20 cellular contexts compared by ENCODE assay signal in genomic region chr15:53644681-53645080, GRCh38.
DNase-seq lines count a peak whose midpoint lies in the region; FAIRE-seq and TF ChIP-seq lines count a peak whose summit lies in the region.
"Had no signal": no experiment of that assay in that cellular context is flagged by ENCODE, and none has a peak within 500 bp of the region (broad histone marks: within the 10 kb centered on the region; RNA-seq: fewer than 3 reads in every experiment).

No MANE protein-coding gene starts in this region.

- H3K4me1 ChIP-seq in endodermal cell (ENCODE audit: control insufficient read depth, insufficient read depth, low read length) (no peaks in the 10 kb centered on the region), uterus (no peaks in the 10 kb centered on the region)
- H3K4me1 ChIP-seq: BE2C had no signal

- TF ChIP-seq POLR2A in uterus (IDR thresholded peaks at IDR 0.05), result no peak
- no peak for TF ChIP-seq POLR2A in H54 (IDR thresholded peaks at IDR 0.05; ENCODE audit: low read depth, low read length)

- 65 to 66% methylated on average over 6 of the region's 6 CpGs for WGBS in endodermal cell (ENCODE audit: insufficient coverage in 1 of 2, insufficient read length in 1 of 2), 2 experiments

- no peaks in the 10 kb centered on the region for H3K4me1 Mint-ChIP-seq in endodermal cell
- H3K4me1 Mint-ChIP-seq: T-helper 17 cell had no signal

- FAIRE-seq in urothelium cell line (lab: Jason Lieb, UNC) (no peak), H54 (lab: Jason Lieb, UNC) (no peak)

- H3K27ac ChIP-seq in endodermal cell (ENCODE audit: low read depth, low read length) (no peak overlapping the region), uterus (no peak overlapping the region)
- H3K27ac ChIP-seq: 22Rv1, RWPE1 had no signal

- no peaks in the 10 kb centered on the region for H3K9me3 Mint-ChIP-seq in endodermal cell
- H3K9me3 Mint-ChIP-seq: CD4-positive, alpha-beta T cell had no signal

- no peak overlapping the region for H3K9ac ChIP-seq in endodermal cell (ENCODE audit: extremely low read depth, low read length, poor library complexity, severe bottlenecking)

- H3K4me3 Mint-ChIP-seq in endodermal cell, result no peak overlapping the region
- H3K4me3 Mint-ChIP-seq: CD4-positive, alpha-beta T cell; T-helper 17 cell had no signal

- H3K36me3 Mint-ChIP-seq in endodermal cell (ENCODE audit: low read depth), result no peaks in the 10 kb centered on the region

- peak; percentile 76 for DNase-seq in COR-L47 (lab: John Stamatoyannopoulos, UW)
- peak; percentile 2 for DNase-seq in NCI-H146 treated with DMSO at 0.1 percent for 48 hours (lab: John Stamatoyannopoulos, UW; ENCODE audit: unreplicated experiment)
- DNase-seq in NCI-H345 treated with DMSO at 0.1 percent for 48 hours (lab: John Stamatoyannopoulos, UW; ENCODE audit: unreplicated experiment), result peak; percentile 38
- DNase-seq in endodermal cell, result peak; percentile 45
- DNase-seq in uterus, result no peak
- DNase-seq in urothelium cell line (ENCODE audit: low spot score), result no peak
- DNase-seq in putamen (ENCODE audit: low spot score), result no peak
- DNase-seq in H54 (ENCODE audit: insufficient read length, low spot score), result no peak
- DNase-seq: BE2C; Calu3; CD4-positive, alpha-beta T cell; DMS53; KBM-7; MV-4-11; NCI-H187; NCI-H524 treated with DMSO at 0.1 percent for 48 hours; PC-3; T-helper 17 cell had no signal

- no peak overlapping the region for H3K27ac Mint-ChIP-seq in endodermal cell
- H3K27ac Mint-ChIP-seq: CD4-positive, alpha-beta T cell; T-helper 17 cell had no signal

- H3K27me3 ChIP-seq in endodermal cell (ENCODE audit: control insufficient read depth, insufficient read depth, low read length, poor library complexity, severe bottlenecking), result no peaks in the 10 kb centered on the region
- no peaks in the 10 kb centered on the region for H3K27me3 ChIP-seq in uterus

- H3K36me3 ChIP-seq in endodermal cell (ENCODE audit: control insufficient read depth, insufficient read depth, low read length) (no peaks in the 10 kb centered on the region), uterus (no peaks in the 10 kb centered on the region)
- H3K36me3 ChIP-seq: BE2C had no signal

- H3K9me3 ChIP-seq in endodermal cell (ENCODE audit: control insufficient read depth, low read length) (no peaks in the 10 kb centered on the region), uterus (no peaks in the 10 kb centered on the region)
- H3K9me3 ChIP-seq: BE2C had no signal

- no peak overlapping the region for H3K4me3 ChIP-seq in endodermal cell (ENCODE audit: low read length)
- no peak overlapping the region for H3K4me3 ChIP-seq in uterus

- TF ChIP-seq CTCF in endodermal cell (conservative IDR thresholded peaks at IDR 0.05) (no peak), uterus (IDR thresholded peaks at IDR 0.05) (no peak)

- intact Hi-C loops in uterus (cut with DNase I; ENCODE audit: low total_unique reads), result no loop called here

- no peaks in the 10 kb centered on the region for H3K27me3 Mint-ChIP-seq in endodermal cell (ENCODE audit: insufficient read depth)
- H3K27me3 Mint-ChIP-seq: CD4-positive, alpha-beta T cell had no signal

Comparison
In these comparisons a context has a peak if more than half of its experiments do, and no peak if none do; other contexts are left out.
1. DNase-seq: peak in COR-L47 (single experiment), NCI-H146 treated with DMSO at 0.1 percent for 48 hours (single experiment), NCI-H345 treated with DMSO at 0.1 percent for 48 hours (single experiment) and endodermal cell (single experiment); none in uterus (0 of 2), urothelium cell line (single experiment), putamen (single experiment) and H54 (single experiment).